21 cellular contexts compared by ENCODE assay signal in the genomic region with DNA sequence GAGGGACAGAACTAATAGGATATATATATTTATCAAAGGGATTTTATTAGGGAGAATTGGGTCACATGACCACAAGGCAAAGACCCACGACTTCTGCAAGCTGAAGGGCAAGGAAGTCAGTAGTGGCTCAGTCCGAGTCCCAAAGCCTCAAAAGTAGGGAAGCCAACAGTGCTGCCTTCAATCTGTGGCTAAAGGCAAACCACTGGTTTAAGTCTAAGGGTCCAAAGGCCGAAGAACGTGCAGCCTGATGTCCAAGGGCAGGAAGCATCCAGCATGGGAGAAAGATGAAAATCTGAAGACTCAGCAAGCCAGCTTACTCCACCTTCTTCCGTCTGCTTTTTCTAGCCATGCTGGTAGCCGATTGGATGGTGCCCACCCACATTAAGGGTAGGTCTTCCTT.
DNase-seq lines count a peak whose midpoint lies in the region; ATAC-seq, FAIRE-seq and TF ChIP-seq lines count a peak whose summit lies in the region.
"Had no signal": no experiment of that assay in that cellular context is flagged by ENCODE, and none has a peak within 500 bp of the region (broad histone marks: within the 10 kb centered on the region; RNA-seq: fewer than 3 reads in every experiment).

No MANE protein-coding gene starts in this region.

- no peak overlapping the region for H3K4me2 ChIP-seq in K562 (ENCODE audit: insufficient read depth, low read length)
- H3K4me2 ChIP-seq: A549; BLaER1 treated with 17β-estradiol and CSF1 and Interleukin-3, amounts not matched to agents 10 nM and 100 nM had no signal

- DNase-seq in K562 (ENCODE audit: extremely low read depth in 1 of 4, low spot score in 3 of 4) (no peak), esophagus muscularis mucosa (ENCODE audit: extremely low spot score) (peak; percentile 66), vagina (ENCODE audit: extremely low spot score in 2 of 2) (peak; percentile 56 to 64), upper lobe of left lung (no peak)
- DNase-seq in activated naive CD8-positive, alpha-beta T cell treated with anti-CD3 and anti-CD28 coated beads for 36 hours: no peak
- DNase-seq: AML-193; Caco-2; Calu3; CD4-positive, alpha-beta T cell; CD8-positive, alpha-beta T cell; DMS79 treated with DMSO at 0.1 percent for 48 hours; GF-D8 had no signal

- H3K36me3 ChIP-seq in K562 (ENCODE audit: control insufficient read depth, insufficient read depth, low read length) (no peaks in the 10 kb centered on the region), esophagus muscularis mucosa (no peaks in the 10 kb centered on the region), vagina (no peaks in the 10 kb centered on the region), upper lobe of left lung (no peaks in the 10 kb centered on the region)
- H3K36me3 ChIP-seq: BLaER1 treated with 17β-estradiol and CSF1 and Interleukin-3, amounts not matched to agents 10 nM and 100 nM had no signal

- H2AFZ ChIP-seq in K562 (ENCODE audit: low read depth, low read length): no peak overlapping the region

- no peak overlapping the region for H3K4me3 Mint-ChIP-seq in activated naive CD8-positive, alpha-beta T cell treated with anti-CD3 and anti-CD28 coated beads for 36 hours
- H3K4me3 Mint-ChIP-seq: B cell; CD4-positive, alpha-beta T cell; CD8-positive, alpha-beta T cell had no signal

- TF ChIP-seq POLR2A in K562 (conservative IDR thresholded peaks at IDR 0.05) (no peak), esophagus muscularis mucosa (IDR thresholded peaks at IDR 0.05; ENCODE audit: low read depth) (no peak), vagina (IDR thresholded peaks at IDR 0.05) (no peak), upper lobe of left lung (IDR thresholded peaks at IDR 0.05) (no peak)

- no peak for TF ChIP-seq RAD21 in K562 (CRISPR knock-in tag; conservative IDR thresholded peaks at IDR 0.05 in 1 of 2, IDR thresholded peaks at IDR 0.05 in 1 of 2)

- H3K27ac ChIP-seq in K562 (ENCODE audit: extremely low read depth, low read depth, low read length) (no peak overlapping the region), esophagus muscularis mucosa (replicated peaks in 1 of 4) (no peak overlapping the region), vagina (no peak overlapping the region), upper lobe of left lung (no peak overlapping the region)
- H3K27ac ChIP-seq: 22Rv1; A549; BLaER1 treated with 17β-estradiol and CSF1 and Interleukin-3, amounts not matched to agents 10 nM and 100 nM; C4-2B had no signal

- no peak overlapping the region for H3K9ac ChIP-seq in K562 (ENCODE audit: insufficient read depth in 1 of 2, low read depth in 2 of 2, low read length in 2 of 2)
- H3K9ac ChIP-seq: BLaER1 treated with 17β-estradiol and CSF1 and Interleukin-3, amounts not matched to agents 10 nM and 100 nM had no signal

- no peaks in the 10 kb centered on the region for H3K9me3 Mint-ChIP-seq in activated naive CD8-positive, alpha-beta T cell treated with anti-CD3 and anti-CD28 coated beads for 36 hours
- H3K9me3 Mint-ChIP-seq: CD4-positive, alpha-beta T cell; CD8-positive, alpha-beta T cell had no signal

- H3K4me1 ChIP-seq in K562 (replicated peaks in 1 of 2; ENCODE audit: control insufficient read depth in 2 of 2, insufficient read depth in 2 of 2, low read length in 2 of 2) (no peaks in the 10 kb centered on the region), esophagus muscularis mucosa (no peaks in the 10 kb centered on the region), vagina (no peaks in the 10 kb centered on the region), upper lobe of left lung (no peaks in the 10 kb centered on the region)
- H3K4me1 ChIP-seq: A549; BLaER1 treated with 17β-estradiol and CSF1 and Interleukin-3, amounts not matched to agents 10 nM and 100 nM; Caco-2 had no signal

- no peak for TF ChIP-seq EP300 in K562 (IDR thresholded peaks at IDR 0.05; ENCODE audit: low read length)
- no peak for TF ChIP-seq EP300 in esophagus muscularis mucosa (IDR thresholded peaks at IDR 0.05)
- no peak for TF ChIP-seq EP300 in upper lobe of left lung (IDR thresholded peaks at IDR 0.05)

- POLR2A ChIA-PET in K562 (lab: Yijun Ruan, JAX): no interaction called here

- WGBS in K562 (ENCODE audit: insufficient coverage, low coverage, missing lambda C conversion rate): 7% methylated on average over 6 of the region's 6 CpGs
- whole genome bisulfite sequencing in esophagus muscularis mucosa: 74% methylated on average over 6 of the region's 6 CpGs
- WGBS in upper lobe of left lung, 2 donors: 70 to 72% methylated on average over 6 of the region's 6 CpGs

- intact Hi-C loops in K562 (cut with micrococcal nuclease): no loop called here
- intact Hi-C loops in esophagus muscularis mucosa (cut with DNase I): no loop called here
- intact Hi-C loops in vagina (cut with DNase I): no loop called here

- H4K20me1 ChIP-seq in K562 (replicated peaks; ENCODE audit: control insufficient read depth, insufficient read depth, low read length): no peaks in the 10 kb centered on the region
- H4K20me1 ChIP-seq: BLaER1 treated with 17β-estradiol and CSF1 and Interleukin-3, amounts not matched to agents 10 nM and 100 nM had no signal

- H3K27me3 Mint-ChIP-seq in activated naive CD8-positive, alpha-beta T cell treated with anti-CD3 and anti-CD28 coated beads for 36 hours: peaks cover 3% of the 10 kb centered on the region

- H3K79me2 ChIP-seq in K562 (ENCODE audit: control insufficient read depth, insufficient read depth, low read length): no peaks in the 10 kb centered on the region

- H3K27ac Mint-ChIP-seq in activated naive CD8-positive, alpha-beta T cell treated with anti-CD3 and anti-CD28 coated beads for 36 hours: no peak overlapping the region
- H3K27ac Mint-ChIP-seq: B cell; CD4-positive, alpha-beta T cell; CD8-positive, alpha-beta T cell had no signal

- H3K9me1 ChIP-seq in K562 (ENCODE audit: control insufficient read depth, insufficient read depth, low read length): no peaks in the 10 kb centered on the region

- H3K27me3 ChIP-seq in K562 (ENCODE audit: control insufficient read depth in 2 of 2, insufficient read depth in 2 of 2, low read length in 2 of 2) (no peaks in the 10 kb centered on the region), esophagus muscularis mucosa (peaks cover 0 to 16% (median 0%) of the 10 kb centered on the region in 4 donors), vagina (no peaks in the 10 kb centered on the region), upper lobe of left lung (no peaks in the 10 kb centered on the region)
- H3K27me3 ChIP-seq: BLaER1 treated with 17β-estradiol and CSF1 and Interleukin-3, amounts not matched to agents 10 nM and 100 nM had no signal

- no peak for FAIRE-seq in K562 (lab: Jason Lieb, UNC)
- FAIRE-seq: D721Med, G401.6, GM12891, GM19239 had no signal

- H3K9me3 ChIP-seq in K562 (replicated peaks; ENCODE audit: control insufficient read depth, insufficient read depth, low read depth, low read length) (no peaks in the 10 kb centered on the region), esophagus muscularis mucosa (no peaks in the 10 kb centered on the region), vagina (no peaks in the 10 kb centered on the region), upper lobe of left lung (no peaks in the 10 kb centered on the region)
- H3K9me3 ChIP-seq: A549, Caco-2 had no signal

- no TSS peak for BruUV-seq in K562 (replicated peaks; lab: Mats Ljungman, UMichigan)

- no peaks in the 10 kb centered on the region for H3K4me1 Mint-ChIP-seq in activated naive CD8-positive, alpha-beta T cell treated with anti-CD3 and anti-CD28 coated beads for 36 hours
- H3K4me1 Mint-ChIP-seq: B cell had no signal

- no peak for TF ChIP-seq CTCF in K562 (IDR thresholded peaks at IDR 0.05 in 2 of 3, conservative IDR thresholded peaks at IDR 0.05 in 1 of 3; ENCODE audit: insufficient read depth in 2 of 3, low read depth in 1 of 3, low read length in 3 of 3)
- TF ChIP-seq CTCF in esophagus muscularis mucosa (IDR thresholded peaks at IDR 0.05): no peak
- no peak for TF ChIP-seq CTCF in vagina (IDR thresholded peaks at IDR 0.05)
- no peak for TF ChIP-seq CTCF in upper lobe of left lung (IDR thresholded peaks at IDR 0.05)

- no peak overlapping the region for H3K4me3 ChIP-seq in K562
- H3K4me3 ChIP-seq in esophagus muscularis mucosa: no peak overlapping the region
- H3K4me3 ChIP-seq in vagina: no peak overlapping the region
- no peak overlapping the region for H3K4me3 ChIP-seq in upper lobe of left lung
- H3K4me3 ChIP-seq: A549; BLaER1 treated with 17β-estradiol and CSF1 and Interleukin-3, amounts not matched to agents 10 nM and 100 nM had no signal

- no peaks in the 10 kb centered on the region for H3K36me3 Mint-ChIP-seq in activated naive CD8-positive, alpha-beta T cell treated with anti-CD3 and anti-CD28 coated beads for 36 hours
- H3K36me3 Mint-ChIP-seq: CD8-positive, alpha-beta T cell had no signal

- in situ Hi-C loops in K562 (cut with MboI): no loop called here

- no peak for ATAC-seq in K562
- no peak for ATAC-seq in upper lobe of left lung (ENCODE audit: low FRiP score in 2 of 2)
- ATAC-seq: A549; CD8-positive, alpha-beta T cell had no signal

- CTCF ChIA-PET in K562 (lab: Yijun Ruan, JAX; ENCODE audit: low intra/inter-chr PET ratio): no interaction called here

TF ChIP-seq in K562, 482 proteins besides CTCF, POLR2A, EP300 and RAD21:
- TF ChIP-seq TCF7 (IDR thresholded peaks at IDR 0.05; ENCODE audit: borderline replicate concordance): no peak
- TF ChIP-seq, protein P1, sequence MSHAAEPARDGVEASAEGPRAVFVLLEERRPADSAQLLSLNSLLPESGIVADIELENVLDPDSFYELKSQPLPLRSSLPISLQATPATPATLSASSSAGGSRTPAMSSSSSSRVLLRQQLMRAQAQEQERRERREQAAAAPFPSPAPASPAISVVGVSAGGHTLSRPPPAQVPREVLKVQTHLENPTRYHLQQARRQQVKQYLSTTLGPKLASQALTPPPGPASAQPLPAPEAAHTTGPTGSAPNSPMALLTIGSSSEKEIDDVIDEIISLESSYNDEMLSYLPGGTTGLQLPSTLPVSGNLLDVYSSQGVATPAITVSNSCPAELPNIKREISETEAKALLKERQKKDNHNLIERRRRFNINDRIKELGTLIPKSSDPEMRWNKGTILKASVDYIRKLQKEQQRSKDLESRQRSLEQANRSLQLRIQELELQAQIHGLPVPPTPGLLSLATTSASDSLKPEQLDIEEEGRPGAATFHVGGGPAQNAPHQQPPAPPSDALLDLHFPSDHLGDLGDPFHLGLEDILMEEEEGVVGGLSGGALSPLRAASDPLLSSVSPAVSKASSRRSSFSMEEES (CRISPR knock-in tag; IDR thresholded peaks at IDR 0.05): peak; percentile 50

Comparison
In these comparisons a context has a peak if more than half of its experiments do, and no peak if none do; other contexts are left out.
1. DNase-seq: peak in esophagus muscularis mucosa (single experiment) and vagina (2 of 2); none in K562 (0 of 4), upper lobe of left lung (0 of 2) and activated naive CD8-positive, alpha-beta T cell treated with anti-CD3 and anti-CD28 coated beads for 36 hours (single experiment).